ENCODE assay signal across 11 cellular contexts in the genomic region with DNA sequence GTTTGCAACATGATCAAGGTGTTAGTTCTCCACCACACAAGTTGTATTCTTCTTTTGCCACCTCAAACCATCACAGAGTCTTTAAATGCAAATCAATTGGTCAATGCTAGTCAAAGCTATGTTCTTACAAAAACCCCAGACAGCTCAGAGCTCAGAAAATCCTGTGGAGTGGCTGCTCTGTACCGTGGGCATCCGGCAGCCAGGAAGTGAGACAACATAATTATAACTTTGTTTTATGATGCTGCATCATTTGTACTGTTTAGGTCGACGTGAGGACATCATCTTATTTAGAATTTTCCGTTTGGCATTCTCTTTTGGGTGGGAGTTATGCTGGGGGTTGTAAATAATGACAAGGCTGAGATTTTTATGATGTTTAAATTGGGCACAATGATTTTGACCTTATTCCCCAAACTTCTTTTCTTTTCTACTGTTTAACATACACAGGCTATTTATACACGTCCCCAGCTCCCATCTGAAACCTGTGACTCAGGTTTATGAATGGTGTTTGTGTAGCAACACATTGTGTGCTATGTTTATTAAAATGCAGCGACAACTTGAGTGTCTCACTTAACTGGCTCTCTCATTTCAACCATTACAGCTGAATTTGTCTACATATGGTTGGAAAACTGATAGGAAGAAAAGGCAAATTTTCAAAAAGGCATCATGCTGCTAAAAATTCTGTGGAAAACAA.
DNase-seq lines count a peak whose midpoint lies in the region; ATAC-seq, FAIRE-seq and TF ChIP-seq lines count a peak whose summit lies in the region.
"Had no signal": no experiment of that assay in that cellular context is flagged by ENCODE, and none has a peak within 500 bp of the region (broad histone marks: within the 10 kb centered on the region; RNA-seq: fewer than 3 reads in every experiment).

No MANE protein-coding gene starts in this region.

- FAIRE-seq in GM19239 (lab: Jason Lieb, UNC) (peak; percentile 81), D721Med (lab: Jason Lieb, UNC) (no peak)

- peaks cover 11% of the 10 kb centered on the region for H3K4me1 Mint-ChIP-seq in MCF 10A (ENCODE audit: insufficient read depth, unreplicated experiment)

- no peaks in the 10 kb centered on the region for H3K36me3 Mint-ChIP-seq in MCF 10A (ENCODE audit: insufficient read depth, unreplicated experiment)

- H3K27me3 Mint-ChIP-seq in MCF 10A (ENCODE audit: insufficient read depth, unreplicated experiment), result no peaks in the 10 kb centered on the region

- H3K4me3 Mint-ChIP-seq in MCF 10A (ENCODE audit: unreplicated experiment), result no peak overlapping the region

- DNase-seq in GM10248 (ENCODE audit: extremely low spot score), result peak; percentile 67
- DNase-seq in GM19239 (ENCODE audit: insufficient read length, low spot score), result no peak
- DNase-seq in MCF 10A (ENCODE audit: unreplicated experiment), result no peak
- no peak for DNase-seq in D721Med (ENCODE audit: insufficient read length, low spot score)
- no peak for DNase-seq in activated CD4-positive, alpha-beta T cell treated with anti-CD3 and anti-CD28 coated beads for 1 hour
- DNase-seq in left cardiac atrium, result no peak
- DNase-seq: EL, left colon, NCI-H1092 treated with DMSO at 0.1 percent for 48 hours had no signal

- no TSS peak for BruUV-seq in MCF 10A (replicated peaks; lab: Mats Ljungman, UMichigan)

- no peak overlapping the region for H3K27ac Mint-ChIP-seq in MCF 10A (ENCODE audit: low read depth, unreplicated experiment)

- POLR2A ChIA-PET in GM10248 (lab: Yijun Ruan, JAX), result no interaction called here
- POLR2A ChIA-PET in MCF 10A (lab: Yijun Ruan, JAX), result interaction anchor here (0.6 to 0.9 kb wide), 2 partner anchors 10 to 208 kb away, joined by 3 read pairs; no protein-coding TSS in a partner anchor

- ATAC-seq in HG02588 (IDR thresholded peaks at IDR 0.05; ENCODE audit: unreplicated experiment) (peak; percentile 76), HG03342 (IDR thresholded peaks at IDR 0.05; ENCODE audit: unreplicated experiment) (peak; percentile 77), left cardiac atrium (no peak)
- ATAC-seq: left colon had no signal

- TF ChIP-seq CTCF in GM10248 (IDR thresholded peaks at IDR 0.05; ENCODE audit: control extremely low read depth, extremely low read depth, low read depth, missing control alignments) (no peak), MCF 10A (IDR thresholded peaks at IDR 0.05; ENCODE audit: unreplicated experiment) (no peak), D721Med (IDR thresholded peaks at IDR 0.05; ENCODE audit: insufficient read depth, missing control alignments) (no peak)

- CTCF ChIA-PET in GM10248 (lab: Yijun Ruan, JAX), result interaction anchor here (0.8 to 1.4 kb wide), 3 partner anchors 31 to 112 kb away, joined by 3 to 6 read pairs (median 4); no protein-coding TSS in a partner anchor
- CTCF ChIA-PET in MCF 10A (lab: Yijun Ruan, JAX), result interaction anchor here (1.1 to 2.2 kb wide), 4 partner anchors 12 to 223 kb away, joined by 3 to 8 read pairs (median 6); no protein-coding TSS in a partner anchor

- H3K9me3 Mint-ChIP-seq in MCF 10A (ENCODE audit: unreplicated experiment), result no peaks in the 10 kb centered on the region

- intact Hi-C loops in MCF 10A (cut with micrococcal nuclease) (no loop called here), left cardiac atrium (cut with DNase I) (no loop called here)

Comparison
In these comparisons a context has a peak if more than half of its experiments do, and no peak if none do; other contexts are left out.
1. ATAC-seq: peak in HG02588 (single experiment) and HG03342 (single experiment); none in left cardiac atrium (0 of 2).